ENCODE assay signal across 29 cellular contexts in the genomic region with DNA sequence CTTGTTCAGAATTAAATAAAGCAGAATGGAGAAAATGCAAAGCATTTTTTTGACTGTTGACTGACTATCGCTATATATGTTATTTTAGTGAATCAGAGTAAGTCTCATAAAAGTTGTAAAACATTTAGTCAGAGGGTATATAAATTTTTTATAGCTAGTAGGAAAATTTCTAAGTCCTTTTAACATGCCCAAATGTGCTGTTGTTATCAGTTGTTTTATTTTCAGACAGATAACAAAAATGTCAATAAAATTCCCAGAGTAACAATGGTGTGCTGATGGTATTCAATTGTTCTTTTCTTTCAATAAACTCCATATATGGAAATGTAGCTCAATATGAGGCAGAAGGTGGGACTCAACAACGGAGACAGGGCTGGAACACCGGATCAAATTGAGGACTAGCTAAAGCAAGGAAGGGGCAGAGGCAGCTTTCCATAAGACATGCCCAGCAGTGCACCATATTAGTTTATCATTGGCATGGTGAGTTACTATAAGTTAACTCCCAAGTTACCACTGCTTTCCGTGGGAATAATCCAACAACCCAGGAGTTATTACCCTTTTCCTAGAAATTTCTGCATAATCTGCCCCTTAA. TPM values are rescaled to one million over a fixed set of nuclear protein-coding genes. Genes with fewer than 3 reads are reported as not detected.
DNase-seq lines count a peak whose midpoint lies in the region; ATAC-seq, FAIRE-seq and TF ChIP-seq lines count a peak whose summit lies in the region.
"Had no signal": no experiment of that assay in that cellular context is flagged by ENCODE, and none has a peak within 500 bp of the region (broad histone marks: within the 10 kb centered on the region; RNA-seq: fewer than 3 reads in every experiment).

No MANE protein-coding gene starts in this region.

- H3K79me2 ChIP-seq in astrocyte (ENCODE audit: insufficient read depth, low read length): peaks cover 24% of the 10 kb centered on the region

- H3K27ac ChIP-seq in HUES48 (ENCODE audit: low read depth, low read length) (peak overlapping the region; percentile 21), astrocyte (ENCODE audit: low read depth, low read length) (peak overlapping the region; percentile 30)
- H3K27ac ChIP-seq: esophagus squamous epithelium, heart left ventricle, HL-60, neural progenitor cell had no signal

- H3K9me3 ChIP-seq in HUES48 (ENCODE audit: control insufficient read depth, insufficient read depth, low read length) (no peaks in the 10 kb centered on the region), astrocyte (ENCODE audit: insufficient read depth, low read depth, low read length) (no peaks in the 10 kb centered on the region), skeletal muscle satellite cell (replicated peaks; ENCODE audit: low read length) (no peaks in the 10 kb centered on the region)
- H3K9me3 ChIP-seq: esophagus squamous epithelium had no signal

- peaks cover 34% of the 10 kb centered on the region for H3K4me1 Mint-ChIP-seq in astrocyte (ENCODE audit: low read depth, unreplicated experiment)
- H3K4me1 Mint-ChIP-seq: stimulated activated naive CD8-positive, alpha-beta T cell treated with anti-CD3 and anti-CD28 coated beads, Interleukin-15, amount 100 ng/mL, for 72 hours; T-helper 17 cell had no signal

- TF ChIP-seq CTCF in astrocyte (IDR thresholded peaks at IDR 0.05; ENCODE audit: insufficient read depth, low read depth, low read length): no peak

- no peak overlapping the region for H3K27ac Mint-ChIP-seq in astrocyte (ENCODE audit: unreplicated experiment)
- H3K27ac Mint-ChIP-seq: activated CD4-positive, alpha-beta memory T cell treated with anti-CD3 and anti-CD28 coated beads for 36 hours; activated T-cell treated with anti-CD3 and anti-CD28 coated beads, Interleukin-2, amount 50 U/mL, for 72 hours; neural progenitor cell; stimulated activated naive CD8-positive, alpha-beta T cell treated with anti-CD3 and anti-CD28 coated beads, Interleukin-15, amount 100 ng/mL, for 72 hours; T-helper 17 cell had no signal

- no peaks in the 10 kb centered on the region for H3K36me3 Mint-ChIP-seq in astrocyte (ENCODE audit: low read depth, unreplicated experiment)
- H3K36me3 Mint-ChIP-seq: activated CD4-positive, alpha-beta memory T cell treated with anti-CD3 and anti-CD28 coated beads for 36 hours had no signal

- peak; percentile 45 for FAIRE-seq in astrocyte (lab: Jason Lieb, UNC)
- FAIRE-seq: endometrium had no signal

- H3K27me3 ChIP-seq in HUES48 (ENCODE audit: control insufficient read depth, insufficient read depth, low read length): no peaks in the 10 kb centered on the region
- H3K27me3 ChIP-seq in astrocyte (ENCODE audit: insufficient read depth, low read length): no peaks in the 10 kb centered on the region
- H3K27me3 ChIP-seq in skeletal muscle satellite cell (ENCODE audit: control insufficient read depth, insufficient read depth, low read length): no peaks in the 10 kb centered on the region
- H3K27me3 ChIP-seq: esophagus squamous epithelium, heart left ventricle, neural progenitor cell had no signal

- H3K4me3 Mint-ChIP-seq in astrocyte (ENCODE audit: unreplicated experiment): no peak overlapping the region
- H3K4me3 Mint-ChIP-seq: activated CD4-positive, alpha-beta memory T cell treated with anti-CD3 and anti-CD28 coated beads for 36 hours; activated T-cell treated with anti-CD3 and anti-CD28 coated beads, Interleukin-2, amount 50 U/mL, for 72 hours; neural progenitor cell; stimulated activated naive CD8-positive, alpha-beta T cell treated with anti-CD3 and anti-CD28 coated beads, Interleukin-15, amount 100 ng/mL, for 72 hours; T-helper 17 cell had no signal

- H3K9me3 Mint-ChIP-seq in astrocyte (ENCODE audit: unreplicated experiment): peaks cover 2% of the 10 kb centered on the region

- no peak for ATAC-seq in GM21515 (IDR thresholded peaks at IDR 0.05; ENCODE audit: unreplicated experiment)
- ATAC-seq: activated T-cell treated with anti-CD3 and anti-CD28 coated beads, Interleukin-2, amount 50 U/mL, for 72 hours; heart left ventricle; left ventricle myocardium superior; right cardiac atrium; SK-N-SH treated with all-trans-retinoic acid at 6 μM for 48 hours; stimulated activated naive CD8-positive, alpha-beta T cell treated with anti-CD3 and anti-CD28 coated beads, Interleukin-15, amount 100 ng/mL, for 72 hours; T-helper 17 cell had no signal

- no peaks in the 10 kb centered on the region for H3K27me3 Mint-ChIP-seq in astrocyte (ENCODE audit: low read depth, unreplicated experiment)
- H3K27me3 Mint-ChIP-seq: activated CD4-positive, alpha-beta memory T cell treated with anti-CD3 and anti-CD28 coated beads for 36 hours; stimulated activated naive CD8-positive, alpha-beta T cell treated with anti-CD3 and anti-CD28 coated beads, Interleukin-15, amount 100 ng/mL, for 72 hours; T-helper 17 cell had no signal

- DNase-seq in EL: peak; percentile 31
- DNase-seq in astrocyte (ENCODE audit: low read depth): no peak
- no peak for DNase-seq in DMS79 (lab: John Stamatoyannopoulos, UW)
- no peak for DNase-seq in pons (ENCODE audit: low spot score)
- DNase-seq: activated CD4-positive, alpha-beta memory T cell treated with anti-CD3 and anti-CD28 coated beads for 36 hours; activated CD4-positive, alpha-beta T cell treated with anti-CD3 and anti-CD28 coated beads for 1 hour; activated naive CD4-positive, alpha-beta T cell treated with Interleukin-2 at 50 U/mL for 16 hours; activated T-cell treated with anti-CD3 and anti-CD28 coated beads, Interleukin-2, amount 50 U/mL, for 72 hours; cerebellar nuclear complex; esophagus squamous epithelium; foreskin melanocyte; heart left ventricle; islet precursor cell; Kasumi-1; left ventricle myocardium superior; NCI-H1694; NCI-H510A; right cardiac atrium; stimulated activated CD8-positive, alpha-beta memory T cell treated with anti-CD3 and anti-CD28 coated beads, Interleukin-4, amount 100 ng/mL, for 48 hours; stimulated activated naive CD8-positive, alpha-beta T cell treated with anti-CD3 and anti-CD28 coated beads, Interleukin-15, amount 100 ng/mL, for 72 hours; T-helper 17 cell had no signal

- H3K4me2 ChIP-seq in astrocyte (ENCODE audit: low read length): peak overlapping the region; percentile 28
- peak overlapping the region; percentile 61 for H3K4me2 ChIP-seq in skeletal muscle satellite cell (ENCODE audit: low read length)
- H3K4me2 ChIP-seq: neural progenitor cell had no signal

- H3K9ac ChIP-seq in HUES48 (ENCODE audit: low read depth, low read length): no peak overlapping the region
- no peak overlapping the region for H3K9ac ChIP-seq in astrocyte (ENCODE audit: low read length)
- no peak overlapping the region for H3K9ac ChIP-seq in skeletal muscle satellite cell (ENCODE audit: low read depth, low read length)
- H3K9ac ChIP-seq: neural progenitor cell had no signal

- H3K36me3 ChIP-seq in HUES48 (ENCODE audit: control insufficient read depth, insufficient read depth, low read length) (peaks cover 5% of the 10 kb centered on the region; the same call in 1 of the 2 replicates), astrocyte (ENCODE audit: insufficient read depth, low read length) (no peaks in the 10 kb centered on the region), skeletal muscle satellite cell (ENCODE audit: insufficient read depth, low read length) (no peaks in the 10 kb centered on the region)
- H3K36me3 ChIP-seq: esophagus squamous epithelium, heart left ventricle, neural progenitor cell, thoracic aorta had no signal

- H3K4me3 ChIP-seq in HUES48 (ENCODE audit: low read depth, low read length): no peak overlapping the region
- no peak overlapping the region for H3K4me3 ChIP-seq in astrocyte (ENCODE audit: insufficient read depth, low read depth, low read length)
- peak overlapping the region; percentile 21 for H3K4me3 ChIP-seq in skeletal muscle satellite cell (ENCODE audit: low read length)
- H3K4me3 ChIP-seq: esophagus squamous epithelium, heart left ventricle, neural progenitor cell, thoracic aorta had no signal

- H3K4me1 ChIP-seq in HUES48 (ENCODE audit: control insufficient read depth, insufficient read depth, low read length) (peaks cover 82% of the 10 kb centered on the region), astrocyte (ENCODE audit: insufficient read depth, low read length) (peaks cover 24% of the 10 kb centered on the region), skeletal muscle satellite cell (ENCODE audit: control insufficient read depth, insufficient read depth, low read length) (peaks cover 51% of the 10 kb centered on the region)
- H3K4me1 ChIP-seq: esophagus squamous epithelium had no signal

- H2AFZ ChIP-seq in astrocyte (ENCODE audit: low read depth, low read length): no peak overlapping the region
- H2AFZ ChIP-seq: neural progenitor cell had no signal

- H4K20me1 ChIP-seq in astrocyte (ENCODE audit: insufficient read depth, low read length): no peaks in the 10 kb centered on the region

RNA-seq across cellular contexts. Expression of gene GULP1, which starts 26.6 kb away (rescaled TPM):
- total RNA-seq in astrocyte: 33.4 and 39.4 TPM in 2 replicates
- total RNA-seq in skeletal muscle satellite cell (2012; rRNA removed): 21.0 and 21.4 TPM in 2 replicates
- total RNA-seq: activated CD4-positive, alpha-beta memory T cell treated with anti-CD3 and anti-CD28 coated beads for 36 hours; activated T-cell treated with anti-CD3 and anti-CD28 coated beads, Interleukin-2, amount 50 U/mL, for 72 hours; T-helper 17 cell had no signal
